In the genomic region with DNA sequence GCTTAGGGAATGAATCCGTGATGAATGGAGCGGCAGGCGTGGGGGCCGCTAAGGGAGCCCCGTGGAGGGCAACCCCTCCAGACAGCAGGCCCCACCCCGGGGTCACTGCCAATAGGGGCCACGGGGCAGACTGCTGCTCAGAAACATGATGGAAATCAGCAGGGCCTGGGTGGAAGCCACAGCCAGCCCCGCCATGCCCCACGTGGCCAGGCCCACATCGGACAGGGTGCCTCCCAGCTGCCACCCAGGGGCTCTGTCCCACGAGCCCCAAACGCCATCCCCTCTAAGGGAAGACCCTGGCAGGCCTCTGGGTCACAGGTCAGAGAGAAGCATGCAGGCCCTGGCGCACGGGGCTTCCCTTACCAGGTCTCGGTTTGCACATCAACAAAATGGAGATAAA, we compare ENCODE assay signal across 15 cellular contexts. TPM values are rescaled to one million over a fixed set of nuclear protein-coding genes. Genes with fewer than 3 reads are reported as not detected.
DNase-seq lines count a peak whose midpoint lies in the region; ATAC-seq, FAIRE-seq and TF ChIP-seq lines count a peak whose summit lies in the region.
"Had no signal": no experiment of that assay in that cellular context is flagged by ENCODE, and none has a peak within 500 bp of the region (broad histone marks: within the 10 kb centered on the region; RNA-seq: fewer than 3 reads in every experiment).

No MANE protein-coding gene starts in this region.

- DNase-seq in CD4-positive, alpha-beta memory T cell, result no peak
- DNase-seq in HFFc6 (no peak), GM12878 (ENCODE audit: low read depth, low spot score) (no peak), osteoblast (ENCODE audit: insufficient read length, low spot score, missing footprints) (no peak), caudate nucleus (lab: John Stamatoyannopoulos, UW) (no peak), GM10266 (ENCODE audit: extremely low spot score) (no peak), GM03348 (ENCODE audit: low spot score) (no peak)
- DNase-seq: activated B cell treated with CpG ODN at 0.5 μM for 24 hours; activated naive CD4-positive, alpha-beta T cell; colonic mucosa; DMS 273 treated with DMSO at 0.1 percent for 48 hours; NCI-H1092; NCI-H510A; Right ventricle myocardium superior had no signal

- TF ChIP-seq CTCF in HFFc6 (IDR thresholded peaks at IDR 0.05) (no peak), GM12878 (IDR thresholded peaks at IDR 0.05 in 2 of 3, conservative IDR thresholded peaks at IDR 0.05 in 1 of 3; ENCODE audit: control insufficient read depth in 2 of 3, extremely low read depth in 1 of 3, insufficient read depth in 1 of 3, low read depth in 3 of 3, low read length in 3 of 3) (no peak), osteoblast (IDR thresholded peaks at IDR 0.05; ENCODE audit: extremely low read depth, low read depth, low read length) (no peak), GM10266 (IDR thresholded peaks at IDR 0.05; ENCODE audit: control insufficient read depth, insufficient read depth, low read depth, missing control alignments) (no peak)

- POLR2A ChIA-PET in CD4-positive, alpha-beta memory T cell (lab: Charles Lee; ENCODE audit: partially characterized antibody), result interaction anchor here (1.8 to 3.0 kb wide), 2 partner anchors 27 to 129 kb away, joined by 6 to 44 read pairs; a partner anchor contains a TSS
- POLR2A ChIA-PET in GM12878 (lab: Charles Lee), result interaction anchor here (1.1 to 2.7 kb wide), 2 partner anchors 28 to 155 kb away, joined by 8 to 19 read pairs; a partner anchor contains a TSS

- peak overlapping the region in 1 of 2 donors; percentile 28 for H3K4me3 ChIP-seq in CD4-positive, alpha-beta memory T cell (ENCODE audit: low read length in 2 of 2)
- 0 out of 2 replicates have a peak overlapping the region, but pooled peaks have one; percentile 32 for H3K4me3 ChIP-seq in GM12878
- H3K4me3 ChIP-seq in osteoblast (ENCODE audit: insufficient read depth, low read length), result no peak overlapping the region
- H3K4me3 ChIP-seq: colonic mucosa had no signal

- no peak for TF ChIP-seq EP300 in GM12878 (IDR thresholded peaks at IDR 0.05; ENCODE audit: borderline replicate concordance in 1 of 2, control insufficient read depth in 1 of 2, low read depth in 2 of 2, low read length in 2 of 2)

- SMC1A ChIA-PET in GM12878 (lab: Charles Lee; ENCODE audit: uncharacterized antibody, unreplicated experiment), result interaction anchor here (1.6 to 1.7 kb wide), 2 partner anchors 17 to 40 kb away, joined by 3 to 8 read pairs; no protein-coding TSS in a partner anchor

- H3K4me3 Mint-ChIP-seq in CD4-positive, alpha-beta memory T cell, result peak overlapping the region in 5 of 8 donors; percentile 72 to 86 (median 85)
- peak overlapping the region; percentile 76; the same call in 1 of the 2 replicates for H3K4me3 Mint-ChIP-seq in HFFc6

- intact Hi-C loops in CD4-positive, alpha-beta memory T cell (cut with micrococcal nuclease), result no loop called here
- intact Hi-C loops in GM12878 (cut with micrococcal nuclease; ENCODE audit: unreplicated experiment), result no loop called here

- H3K27me3 Mint-ChIP-seq in CD4-positive, alpha-beta memory T cell, result no peaks in the 10 kb centered on the region
- peaks cover 2% of the 10 kb centered on the region; the same call in 1 of the 2 replicates for H3K27me3 Mint-ChIP-seq in HFFc6 (ENCODE audit: insufficient read depth)
- H3K27me3 Mint-ChIP-seq: activated B cell treated with CpG ODN at 0.5 μM for 24 hours had no signal

- H3K79me2 ChIP-seq in GM12878 (ENCODE audit: control insufficient read depth, insufficient read depth, low read length) (peaks cover 16% of the 10 kb centered on the region), osteoblast (ENCODE audit: insufficient read depth, low read length) (peaks cover 96% of the 10 kb centered on the region)

- H4K20me1 ChIP-seq in GM12878 (ENCODE audit: control insufficient read depth, insufficient read depth), result no peaks in the 10 kb centered on the region
- peaks cover 51% of the 10 kb centered on the region for H4K20me1 ChIP-seq in osteoblast (ENCODE audit: insufficient read depth, low read length)

- 95% methylated on average over 15 of the region's 15 CpGs for WGBS in GM12878 (ENCODE audit: insufficient coverage, insufficient replicate concordance, low lambda C conversion rate, missing lambda C conversion rate)

- TF ChIP-seq RAD21 in GM12878 (IDR thresholded peaks at IDR 0.05; ENCODE audit: insufficient read depth, low read depth, low read length), result no peak

- H3K27me3 ChIP-seq in CD4-positive, alpha-beta memory T cell (ENCODE audit: insufficient read depth, low read length), result no peaks in the 10 kb centered on the region
- H3K27me3 ChIP-seq in GM12878 (replicated peaks in 1 of 2; ENCODE audit: control insufficient read depth in 2 of 2, insufficient read depth in 2 of 2, low read length in 1 of 2), result no peaks in the 10 kb centered on the region
- H3K27me3 ChIP-seq in osteoblast (ENCODE audit: insufficient read depth, low read length), result no peaks in the 10 kb centered on the region
- H3K27me3 ChIP-seq: colonic mucosa had no signal

- no peak for FAIRE-seq in GM12878 (lab: Jason Lieb, UNC)
- FAIRE-seq: GM12891 had no signal

- peaks cover 19% of the 10 kb centered on the region for H3K36me3 ChIP-seq in CD4-positive, alpha-beta memory T cell (ENCODE audit: insufficient read depth, low read length)
- H3K36me3 ChIP-seq in GM12878 (ENCODE audit: control insufficient read depth in 2 of 2, insufficient read depth in 2 of 2, low read length in 1 of 2) (peaks cover 4 to 6% of the 10 kb centered on the region in 2 experiments; a peak in 3 of 4 replicates), osteoblast (ENCODE audit: insufficient read depth, low read length) (peaks cover 34% of the 10 kb centered on the region)

- H3K4me2 ChIP-seq in GM12878 (ENCODE audit: control insufficient read depth, insufficient read depth) (peak overlapping the region; percentile 30), osteoblast (ENCODE audit: insufficient read depth, low read length) (no peak overlapping the region)

- no peaks in the 10 kb centered on the region for H3K9me3 ChIP-seq in CD4-positive, alpha-beta memory T cell (ENCODE audit: control insufficient read depth in 1 of 2, low read length in 2 of 2)
- no peaks in the 10 kb centered on the region for H3K9me3 ChIP-seq in GM12878 (replicated peaks; ENCODE audit: control insufficient read depth, insufficient read depth, low read length)
- no peaks in the 10 kb centered on the region for H3K9me3 ChIP-seq in osteoblast (ENCODE audit: low read depth, low read length)
- H3K9me3 ChIP-seq: colonic mucosa had no signal

- H3K4me1 Mint-ChIP-seq in CD4-positive, alpha-beta memory T cell, result peaks cover 11 to 44% (median 30%) of the 10 kb centered on the region in 4 donors
- peaks cover 13% of the 10 kb centered on the region for H3K4me1 Mint-ChIP-seq in HFFc6 (ENCODE audit: low read depth)

- in situ Hi-C loops in GM12878 (cut with MboI), result no loop called here

- RAD21 ChIA-PET in GM12878 (lab: Charles Lee; ENCODE audit: unreplicated experiment), result interaction anchor here (0.7 to 3.1 kb wide), 3 partner anchors 9 to 550 kb away, joined by 3 to 84 read pairs (median 5); no protein-coding TSS in a partner anchor

- no peak overlapping the region for H3K27ac ChIP-seq in CD4-positive, alpha-beta memory T cell (ENCODE audit: low read depth, low read length)
- H3K27ac ChIP-seq in GM12878 (ENCODE audit: control insufficient read depth, insufficient read depth), result no peak overlapping the region
- H3K27ac ChIP-seq in osteoblast (ENCODE audit: low read depth, low read length), result peak overlapping the region; percentile 31
- H3K27ac ChIP-seq in caudate nucleus (ENCODE audit: low read depth, low read length), result no peak overlapping the region
- H3K27ac ChIP-seq: colonic mucosa had no signal

- no peak for TF ChIP-seq POLR2A in GM12878 (IDR thresholded peaks at IDR 0.05; ENCODE audit: low read depth, low read length)

- no peak overlapping the region for H3K9ac ChIP-seq in GM12878 (ENCODE audit: control insufficient read depth, insufficient read depth, low read length)

- BruUV-seq in GM12878 (replicated peaks; lab: Mats Ljungman, UMichigan), result no TSS peak

- CTCF ChIA-PET in CD4-positive, alpha-beta memory T cell (lab: Charles Lee; ENCODE audit: partially characterized antibody), result interaction anchor here (1.2 to 2.9 kb wide), 7 partner anchors 24 to 299 kb away, joined by 3 to 40 read pairs (median 4); no protein-coding TSS in a partner anchor
- CTCF ChIA-PET in GM12878 (lab: Yijun Ruan, JAX), result interaction anchor here (1.2 to 2.8 kb wide), 6 partner anchors 30 to 298 kb away, joined by 3 to 80 read pairs (median 16); no protein-coding TSS in a partner anchor

- H3K4me1 ChIP-seq in CD4-positive, alpha-beta memory T cell (ENCODE audit: insufficient read depth, low read length), result peaks cover 27% of the 10 kb centered on the region
- H3K4me1 ChIP-seq in GM12878 (ENCODE audit: control insufficient read depth, insufficient read depth, low read length) (peaks cover 5% of the 10 kb centered on the region; the same call in 1 of the 2 replicates), osteoblast (ENCODE audit: insufficient read depth, low read length) (peaks cover 10% of the 10 kb centered on the region)

- H3K36me3 Mint-ChIP-seq in CD4-positive, alpha-beta memory T cell, result peaks cover 12 to 26% of the 10 kb centered on the region in 2 donors
- H3K36me3 Mint-ChIP-seq in HFFc6 (ENCODE audit: low read depth), result peaks cover 18% of the 10 kb centered on the region

- no peaks in the 10 kb centered on the region for H3K9me3 Mint-ChIP-seq in CD4-positive, alpha-beta memory T cell
- no peaks in the 10 kb centered on the region; the same call in 1 of the 2 replicates for H3K9me3 Mint-ChIP-seq in HFFc6
- H3K9me3 Mint-ChIP-seq: activated B cell treated with CpG ODN at 0.5 μM for 24 hours had no signal

- ATAC-seq in GM12878, result no peak

- H2AFZ ChIP-seq in GM12878 (ENCODE audit: control insufficient read depth, low read depth, low read length) (no peak overlapping the region), osteoblast (ENCODE audit: low read length) (no peak overlapping the region)

- peak overlapping the region in 4 of 7 donors; percentile 68 to 96 (median 88) for H3K27ac Mint-ChIP-seq in CD4-positive, alpha-beta memory T cell
- H3K27ac Mint-ChIP-seq in HFFc6, result peak overlapping the region; percentile 49
- H3K27ac Mint-ChIP-seq: activated B cell treated with CpG ODN at 0.5 μM for 24 hours had no signal

RNA-seq across cellular contexts. Expression of a gene that starts 28.4 kb away (rescaled TPM):
- total RNA-seq in CD4-positive, alpha-beta memory T cell, result 10 to 100 TPM; 47.3 to 48.9 TPM
- polyA plus RNA-seq in CD4-positive, alpha-beta memory T cell, result 1 to 10 TPM in 1 of 2 donors, under 1 TPM in 1; 0.11 to 1.7 TPM
- 10 to 100 TPM; 70.6 to 87.1 (median 79.9) TPM for total RNA-seq in HFFc6 (2021; fragmentation: NEBNext Ultra II Directional; extraction: Animal tissue kit (Norgen Biotek cat#: 25700))
- total RNA-seq in GM12878 (2013; cell fraction: nucleolus; rRNA removed), result 38.2 and 49.8 TPM in 2 replicates
- 6.5 and 6.8 TPM in 2 replicates for total RNA-seq in GM12878 (2014; rRNA removed)
- total RNA-seq in GM12878 (2014; rRNA removed; fragmentation: Illumina TruSeq; extraction: Trizol), result 10.6 and 11.5 TPM in 2 replicates
- total RNA-seq in GM12878 (2021), result 31.3 and 31.7 TPM in 2 replicates
- 7.4 TPM for polyA plus RNA-seq in GM12878 (2011; ENCODE audit: low read depth)
- 3.9 and 4.0 TPM in 2 replicates for polyA plus RNA-seq in GM12878 (2011; rRNA removed)
- 5.7 and 7.9 TPM in 2 replicates for polyA plus RNA-seq in GM12878 (2011; cell fraction: cytosol; rRNA removed)
- 13.3 and 22.8 TPM in 2 replicates for polyA plus RNA-seq in GM12878 (2011; cell fraction: nucleus; rRNA removed)
- polyA plus RNA-seq in GM12878 (2012), result 13.4 and 15.7 TPM in 2 replicates
- polyA plus RNA-seq in GM12878 (2014; fragmentation: Illumina TruSeq; extraction: Trizol), result 10.3 and 18.2 TPM in 2 replicates
- under 1 TPM; 0.02 to 0.10 TPM for polyA plus RNA-seq in GM12878 (2014; fragmentation: Nextera tagmentation; extraction: Ambion mirVana)
- 13.7 and 17.2 TPM in 2 replicates for polyA plus RNA-seq in GM12878 (2014; rRNA removed)
- 1 to 10 TPM; 1.0 to 1.2 TPM for polyA plus RNA-seq in GM12878 (2016; fragmentation: Nextera tagmentation; extraction: Ambion mirVana)
- polyA minus RNA-seq in GM12878 (2011; rRNA and poly(A)+ RNA removed), result 10.2 and 17.6 TPM in 2 replicates
- polyA minus RNA-seq in GM12878 (2011; cell fraction: cytosol; rRNA and poly(A)+ RNA removed), result 12.0 and 17.7 TPM in 2 replicates
- 10.3 and 17.7 TPM in 2 replicates for polyA minus RNA-seq in GM12878 (2011; cell fraction: nucleus; rRNA and poly(A)+ RNA removed)
- 61.3 and 83.6 TPM in 2 replicates for total RNA-seq in osteoblast
